Comparison of ENCODE assay signal across 8 cellular contexts in genomic region chr7:144835166-144835611, GRCh38. TPM values are rescaled to one million over a fixed set of nuclear protein-coding genes. Genes with fewer than 3 reads are reported as not detected.
A peak's percentile ranks its signal among the peaks of the same experiment; 100 is the strongest.
DNase-seq lines count a peak whose midpoint lies in the region; ATAC-seq and TF ChIP-seq lines count a peak whose summit lies in the region.

No MANE protein-coding gene starts in this region.

- H3K4me1 Mint-ChIP-seq in CD14-positive monocyte (peaks cover 23% of the 10 kb centered on the region), nephron progenitor cell (peaks cover 7% of the 10 kb centered on the region)
- peaks cover 52% of the 10 kb centered on the region for H3K4me1 Mint-ChIP-seq in activated T-helper 1 cell treated with anti-CD3 and anti-CD28 coated beads, Interleukin-12 subunit alpha, Interleukin-12 subunit beta, Interleukin-2, Interleukin-4 antibody, amounts not matched to agents 30 ng/mL and 10 ng/mL and 1 ng/mL, durations not matched to agents 14 hours and 24 hours and 36 hours (ENCODE audit: low read depth)

- H3K36me3 Mint-ChIP-seq in CD14-positive monocyte (peaks cover 9 to 11% of the 10 kb centered on the region in 2 donors), nephron progenitor cell (ENCODE audit: low read depth) (peaks cover 10% of the 10 kb centered on the region)
- H3K36me3 Mint-ChIP-seq in activated T-helper 1 cell treated with anti-CD3 and anti-CD28 coated beads, Interleukin-12 subunit alpha, Interleukin-12 subunit beta, Interleukin-2, Interleukin-4 antibody, amounts not matched to agents 30 ng/mL and 10 ng/mL and 1 ng/mL, durations not matched to agents 14 hours and 24 hours and 36 hours (ENCODE audit: low read depth): peaks cover 17% of the 10 kb centered on the region

- no peaks in the 10 kb centered on the region for H3K36me3 ChIP-seq in vagina

- H3K27ac ChIP-seq in foreskin keratinocyte (no peak overlapping the region), vagina (peak overlapping the region; percentile 90)

- intact Hi-C loops in CD14-positive monocyte (cut with micrococcal nuclease): no loop called here
- intact Hi-C loops in activated T-helper 1 cell treated with anti-CD3 and anti-CD28 coated beads, Interleukin-12 subunit alpha, Interleukin-12 subunit beta, Interleukin-2, Interleukin-4 antibody, amounts not matched to agents 30 ng/mL and 10 ng/mL and 1 ng/mL, durations not matched to agents 14 hours and 24 hours and 36 hours (cut with micrococcal nuclease): loop anchor here (1.0 kb wide), 3 partner anchors 14 to 49 kb away; no protein-coding TSS in a partner anchor
- intact Hi-C loops in vagina (cut with DNase I): no loop called here

- no peak for TF ChIP-seq CTCF in CD14-positive monocyte (IDR thresholded peaks at IDR 0.05)
- TF ChIP-seq CTCF in foreskin keratinocyte (conservative IDR thresholded peaks at IDR 0.05): no peak
- no peak for TF ChIP-seq CTCF in nephron progenitor cell (IDR thresholded peaks at IDR 0.05)
- no peak for TF ChIP-seq CTCF in vagina (IDR thresholded peaks at IDR 0.05)

- peak overlapping the region; percentile 66 to 81 for H3K4me3 ChIP-seq in vagina

- no peak for TF ChIP-seq POLR2A in vagina (IDR thresholded peaks at IDR 0.05)

- ATAC-seq in GM19025 (IDR thresholded peaks at IDR 0.05; ENCODE audit: low read depth, unreplicated experiment) (peak; percentile 24), HG03139 (IDR thresholded peaks at IDR 0.05; ENCODE audit: unreplicated experiment) (peak; percentile 26), foreskin keratinocyte (peak; percentile 38)

- no peak for DNase-seq in CD14-positive monocyte (ENCODE audit: low spot score)
- peak; percentile 73 for DNase-seq in NCI-H748 (lab: John Stamatoyannopoulos, UW; ENCODE audit: unreplicated experiment)
- DNase-seq in activated T-helper 1 cell treated with anti-CD3 and anti-CD28 coated beads, Interleukin-12 subunit alpha, Interleukin-12 subunit beta, Interleukin-2, Interleukin-4 antibody, amounts not matched to agents 30 ng/mL and 10 ng/mL and 1 ng/mL, durations not matched to agents 14 hours and 24 hours and 36 hours (ENCODE audit: low spot score): peak; percentile 29
- peak in 1 of 2 donors; percentile 50 for DNase-seq in foreskin keratinocyte
- DNase-seq in nephron progenitor cell: no peak
- no peak for DNase-seq in vagina (ENCODE audit: extremely low spot score in 2 of 2)

- H3K27me3 ChIP-seq in foreskin keratinocyte: no peaks in the 10 kb centered on the region
- no peaks in the 10 kb centered on the region for H3K27me3 ChIP-seq in vagina

- H3K27me3 Mint-ChIP-seq in CD14-positive monocyte (ENCODE audit: low read depth in 3 of 3) (peaks cover 0 to 1% (median 0%) of the 10 kb centered on the region in 3 donors), nephron progenitor cell (ENCODE audit: low read depth, poor library complexity) (peaks cover 15% of the 10 kb centered on the region)
- no peaks in the 10 kb centered on the region for H3K27me3 Mint-ChIP-seq in activated T-helper 1 cell treated with anti-CD3 and anti-CD28 coated beads, Interleukin-12 subunit alpha, Interleukin-12 subunit beta, Interleukin-2, Interleukin-4 antibody, amounts not matched to agents 30 ng/mL and 10 ng/mL and 1 ng/mL, durations not matched to agents 14 hours and 24 hours and 36 hours (ENCODE audit: insufficient read depth)

- H3K9me3 ChIP-seq in vagina: no peaks in the 10 kb centered on the region

- H3K4me3 Mint-ChIP-seq in CD14-positive monocyte (peak overlapping the region; percentile 96 to 98), nephron progenitor cell (peak overlapping the region; percentile 98)
- H3K4me3 Mint-ChIP-seq in activated T-helper 1 cell treated with anti-CD3 and anti-CD28 coated beads, Interleukin-12 subunit alpha, Interleukin-12 subunit beta, Interleukin-2, Interleukin-4 antibody, amounts not matched to agents 30 ng/mL and 10 ng/mL and 1 ng/mL, durations not matched to agents 14 hours and 24 hours and 36 hours: peak overlapping the region; percentile 97

- H3K9me3 Mint-ChIP-seq in CD14-positive monocyte (peaks cover 0 to 3% (median 0%) of the 10 kb centered on the region in 7 donors), nephron progenitor cell (peaks cover 37% of the 10 kb centered on the region)
- H3K9me3 Mint-ChIP-seq in activated T-helper 1 cell treated with anti-CD3 and anti-CD28 coated beads, Interleukin-12 subunit alpha, Interleukin-12 subunit beta, Interleukin-2, Interleukin-4 antibody, amounts not matched to agents 30 ng/mL and 10 ng/mL and 1 ng/mL, durations not matched to agents 14 hours and 24 hours and 36 hours: peaks cover 25% of the 10 kb centered on the region

- H3K4me1 ChIP-seq in foreskin keratinocyte: no peaks in the 10 kb centered on the region
- peaks cover 7% of the 10 kb centered on the region for H3K4me1 ChIP-seq in vagina

- H3K27ac Mint-ChIP-seq in CD14-positive monocyte: peak overlapping the region; percentile 97 to 98 (median 97)
- peak overlapping the region; percentile 100 for H3K27ac Mint-ChIP-seq in activated T-helper 1 cell treated with anti-CD3 and anti-CD28 coated beads, Interleukin-12 subunit alpha, Interleukin-12 subunit beta, Interleukin-2, Interleukin-4 antibody, amounts not matched to agents 30 ng/mL and 10 ng/mL and 1 ng/mL, durations not matched to agents 14 hours and 24 hours and 36 hours
- H3K27ac Mint-ChIP-seq in nephron progenitor cell: peak overlapping the region; percentile 98

RNA-seq across cellular contexts. Expression of gene TPK1, which starts 0.7 kb away (rescaled TPM):
- polyA plus RNA-seq in CD14-positive monocyte (10 to 100 TPM; 33.1 to 33.8 TPM), foreskin keratinocyte (0.73 and 1.4 TPM in 2 replicates)
- total RNA-seq in activated T-helper 1 cell treated with anti-CD3 and anti-CD28 coated beads, Interleukin-12 subunit alpha, Interleukin-12 subunit beta, Interleukin-2, Interleukin-4 antibody, amounts not matched to agents 30 ng/mL and 10 ng/mL and 1 ng/mL, durations not matched to agents 14 hours and 24 hours and 36 hours: 11.5 TPM in 2 replicates
- total RNA-seq in foreskin keratinocyte (1.1 and 1.3 TPM in 2 replicates), vagina (1.7 TPM)

Comparison
In these comparisons a context has a peak if more than half of its experiments do, and no peak if none do; other contexts are left out.
1. DNase-seq: peak in NCI-H748 (single experiment) and activated T-helper 1 cell treated with anti-CD3 and anti-CD28 coated beads, Interleukin-12 subunit alpha, Interleukin-12 subunit beta, Interleukin-2, Interleukin-4 antibody, amounts not matched to agents 30 ng/mL and 10 ng/mL and 1 ng/mL, durations not matched to agents 14 hours and 24 hours and 36 hours (single experiment); none in CD14-positive monocyte (single experiment), nephron progenitor cell (single experiment) and vagina (0 of 2).
2. Peak in every context shown above with its lines, with median percentiles within 50 percentile points of each other: H3K27ac Mint-ChIP-seq, H3K4me3 Mint-ChIP-seq and ATAC-seq.